Comparison of ENCODE assay signal across 28 cellular contexts in the genomic region with DNA sequence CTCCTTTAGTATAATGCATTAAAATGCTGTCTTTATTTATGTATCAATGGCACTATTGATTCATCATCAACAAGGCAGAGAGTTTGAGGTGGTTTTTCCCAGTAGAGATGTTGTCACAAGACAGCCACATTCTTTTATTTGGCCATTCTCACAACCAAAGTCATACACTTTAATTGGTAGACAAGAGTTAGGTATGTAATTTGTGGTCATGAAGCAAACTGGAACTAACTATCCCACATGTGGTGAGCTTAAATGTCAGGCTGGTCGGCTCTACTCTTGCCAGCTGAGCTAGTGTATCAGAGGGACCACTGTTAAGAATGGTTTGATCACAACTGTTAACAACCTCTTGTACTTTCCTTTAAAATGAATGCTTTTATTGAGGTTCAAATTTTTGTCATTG.
DNase-seq lines count a peak whose midpoint lies in the region; ATAC-seq and TF ChIP-seq lines count a peak whose summit lies in the region.
"Had no signal": no experiment of that assay in that cellular context is flagged by ENCODE, and none has a peak within 500 bp of the region (broad histone marks: within the 10 kb centered on the region; RNA-seq: fewer than 3 reads in every experiment).

No MANE protein-coding gene starts in this region.

- H3K4me3 Mint-ChIP-seq in MCF 10A (ENCODE audit: unreplicated experiment): no peak overlapping the region
- no peak overlapping the region for H3K4me3 Mint-ChIP-seq in activated naive CD8-positive, alpha-beta T cell treated with anti-CD3 and anti-CD28 coated beads, Interleukin-2, amount 50 U/mL, for 24 hours
- H3K4me3 Mint-ChIP-seq: CD8-positive, alpha-beta memory T cell; GM23338; immature natural killer cell; neural crest cell had no signal

- CTCF ChIA-PET in MCF 10A (lab: Yijun Ruan, JAX): interaction anchor here (0.9 to 8.5 kb wide), 4 partner anchors 13 to 799 kb away, joined by 3 to 132 read pairs (median 46); partner anchors contain the start of gene COL12A1

- BruUV-seq in MCF 10A (replicated peaks; lab: Mats Ljungman, UMichigan): no TSS peak

- no peak for ATAC-seq in activated naive CD8-positive, alpha-beta T cell treated with anti-CD3 and anti-CD28 coated beads, Interleukin-2, amount 50 U/mL, for 24 hours
- ATAC-seq: foreskin keratinocyte, GM23338, left ventricle myocardium superior had no signal

- TF ChIP-seq CTCF in MCF 10A (IDR thresholded peaks at IDR 0.05; ENCODE audit: unreplicated experiment): no peak

- intact Hi-C loops in MCF 10A (cut with micrococcal nuclease): loop anchor here (5.0 kb wide), 1 partner anchor 467 kb away; no protein-coding TSS in a partner anchor

- no peaks in the 10 kb centered on the region for H3K27me3 Mint-ChIP-seq in MCF 10A (ENCODE audit: insufficient read depth, unreplicated experiment)
- H3K27me3 Mint-ChIP-seq in activated naive CD8-positive, alpha-beta T cell treated with anti-CD3 and anti-CD28 coated beads, Interleukin-2, amount 50 U/mL, for 24 hours: no peaks in the 10 kb centered on the region
- H3K27me3 Mint-ChIP-seq: CD8-positive, alpha-beta memory T cell had no signal

- H3K9me3 Mint-ChIP-seq in MCF 10A (ENCODE audit: unreplicated experiment): no peaks in the 10 kb centered on the region
- H3K9me3 Mint-ChIP-seq in activated naive CD8-positive, alpha-beta T cell treated with anti-CD3 and anti-CD28 coated beads, Interleukin-2, amount 50 U/mL, for 24 hours: no peaks in the 10 kb centered on the region

- DNase-seq in EH (ENCODE audit: low read depth): peak; percentile 62
- peak; percentile 46 for DNase-seq in RPMI7951 (ENCODE audit: low read depth)
- peak; percentile 33 for DNase-seq in fibroblast of gingiva (ENCODE audit: low read depth)
- peak; percentile 20 for DNase-seq in skeletal muscle cell (ENCODE audit: low read depth)
- DNase-seq in MCF 10A (ENCODE audit: unreplicated experiment): no peak
- no peak for DNase-seq in activated CD8-positive, alpha-beta memory T cell treated with anti-CD3 and anti-CD28 coated beads for 24 hours
- DNase-seq in NCI-H446 treated with DMSO at 0.1 percent for 48 hours (lab: John Stamatoyannopoulos, UW): no peak
- DNase-seq in activated naive CD8-positive, alpha-beta T cell treated with anti-CD3 and anti-CD28 coated beads, Interleukin-2, amount 50 U/mL, for 24 hours: no peak
- DNase-seq: activated CD4-positive, alpha-beta T cell treated with anti-CD3 and anti-CD28 coated beads, Interleukin-2, amount 50 U/mL, for 4 hours; activated effector memory CD4-positive, alpha-beta T cell treated with anti-CD3 and anti-CD28 coated beads, Interleukin-2, amount 50 U/mL, for 16 hours; adrenal gland; CD8-positive, alpha-beta memory T cell; foreskin keratinocyte; GF-D8; immature natural killer cell; left ventricle myocardium superior; NCI-H1105 treated with DMSO at 0.1 percent for 48 hours; NCI-H2081; NCI-H510A; NK-92 treated with Interleukin-12 subunit alpha and Interleukin-12 subunit beta, amount 100 ng/mL, for 24 hours; Peyer's patch; sigmoid colon; T-helper 2 cell had no signal

- no peaks in the 10 kb centered on the region for H3K36me3 Mint-ChIP-seq in MCF 10A (ENCODE audit: insufficient read depth, unreplicated experiment)
- no peaks in the 10 kb centered on the region for H3K36me3 Mint-ChIP-seq in activated naive CD8-positive, alpha-beta T cell treated with anti-CD3 and anti-CD28 coated beads, Interleukin-2, amount 50 U/mL, for 24 hours (ENCODE audit: low read depth)
- H3K36me3 Mint-ChIP-seq: CD8-positive, alpha-beta memory T cell; immature natural killer cell had no signal

- no peak overlapping the region for H3K4me3 ChIP-seq in skeletal muscle cell (ENCODE audit: low read depth, low read length)
- H3K4me3 ChIP-seq: adrenal gland, cardiac muscle cell, GM23338, hepatocyte, Peyer's patch, sigmoid colon, SJSA1 had no signal

- POLR2A ChIA-PET in MCF 10A (lab: Yijun Ruan, JAX): interaction anchor here (3.6 kb wide), 1 partner anchor 795 kb away, joined by 31 read pairs; the partner anchor contains the start of gene COL12A1

- no peak overlapping the region for H3K27ac Mint-ChIP-seq in MCF 10A (ENCODE audit: low read depth, unreplicated experiment)
- no peak overlapping the region for H3K27ac Mint-ChIP-seq in activated naive CD8-positive, alpha-beta T cell treated with anti-CD3 and anti-CD28 coated beads, Interleukin-2, amount 50 U/mL, for 24 hours
- H3K27ac Mint-ChIP-seq: CD8-positive, alpha-beta memory T cell; GM23338; immature natural killer cell had no signal

- no peaks in the 10 kb centered on the region for H3K4me1 Mint-ChIP-seq in MCF 10A (ENCODE audit: insufficient read depth, unreplicated experiment)
- no peaks in the 10 kb centered on the region for H3K4me1 Mint-ChIP-seq in activated naive CD8-positive, alpha-beta T cell treated with anti-CD3 and anti-CD28 coated beads, Interleukin-2, amount 50 U/mL, for 24 hours
- H3K4me1 Mint-ChIP-seq: CD8-positive, alpha-beta memory T cell; GM23338; immature natural killer cell had no signal

Comparison
In these comparisons a context has a peak if more than half of its experiments do, and no peak if none do; other contexts are left out.
1. DNase-seq: peak in EH (single experiment), RPMI7951 (single experiment), fibroblast of gingiva (single experiment) and skeletal muscle cell (single experiment); none in MCF 10A (single experiment), activated CD8-positive, alpha-beta memory T cell treated with anti-CD3 and anti-CD28 coated beads for 24 hours (single experiment), NCI-H446 treated with DMSO at 0.1 percent for 48 hours (single experiment) and activated naive CD8-positive, alpha-beta T cell treated with anti-CD3 and anti-CD28 coated beads, Interleukin-2, amount 50 U/mL, for 24 hours (single experiment).